ENCODE assay signal across 23 cellular contexts in the genomic region with DNA sequence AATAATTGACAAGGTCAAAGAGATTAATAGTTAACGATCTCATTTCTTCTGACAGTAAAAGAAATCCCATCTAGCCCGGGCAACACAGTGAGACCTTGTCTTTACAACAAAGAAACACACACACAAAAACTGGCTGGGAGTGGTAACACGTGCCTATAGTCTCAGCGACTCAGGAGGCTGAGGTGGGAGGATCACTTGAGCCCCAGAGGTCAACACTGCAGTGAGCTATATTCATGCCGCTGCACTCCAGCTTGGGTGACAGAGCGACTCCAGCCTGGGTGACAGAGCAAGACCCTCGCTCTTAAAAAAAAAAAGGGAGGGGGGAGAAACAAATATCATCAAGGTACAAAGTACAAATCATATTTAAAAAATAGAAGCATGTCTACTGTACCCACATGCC.
"Had no signal": no experiment of that assay in that cellular context is flagged by ENCODE, and none has a peak within 500 bp of the region (broad histone marks: within the 10 kb centered on the region; RNA-seq: fewer than 3 reads in every experiment).

No MANE protein-coding gene starts in this region.

- H3K36me3 ChIP-seq: upper lobe of left lung had no signal

- H3K4me3 ChIP-seq: dorsolateral prefrontal cortex, skin epidermis, upper lobe of left lung had no signal

- H3K27me3 ChIP-seq: dorsolateral prefrontal cortex, upper lobe of left lung had no signal

- H3K9me3 ChIP-seq: upper lobe of left lung had no signal

- H3K27ac ChIP-seq: dorsolateral prefrontal cortex, skin epidermis, upper lobe of left lung had no signal

- DNase-seq: activated CD4-positive, alpha-beta T cell treated with anti-CD3 and anti-CD28 coated beads for 36 hours; activated CD4-positive, alpha-beta T cell treated with anti-CD3 and anti-CD28 coated beads, Interleukin-2, amount 50 U/mL, for 4 hours; activated CD4-positive, CD25-positive, alpha-beta regulatory T cell; activated effector memory CD4-positive, alpha-beta T cell treated with Interleukin-2 at 50 U/mL for 16 hours; activated naive CD4-positive, alpha-beta T cell treated with Interleukin-2 at 50 U/mL for 16 hours; anterior cingulate cortex; dorsolateral prefrontal cortex; effector memory CD4-positive, alpha-beta T cell; left cardiac atrium; mammary epithelial cell; naive B cell; occipital lobe; stimulated activated CD4-positive, alpha-beta T cell treated with anti-CD3 and anti-CD28 coated beads, Interleukin-12 subunit alpha, Interleukin-12 subunit beta, amount 100 ng/mL, for 4 hours; stimulated activated CD4-positive, alpha-beta T cell treated with anti-CD3 and anti-CD28 coated beads, Interleukin-4, amount 100 ng/mL, for 1 hour; stimulated activated naive CD8-positive, alpha-beta T cell treated with anti-CD3 and anti-CD28 coated beads, Interleukin-15, amount 100 ng/mL, for 72 hours; substantia nigra; T-helper 1 cell; upper lobe of left lung had no signal

- ATAC-seq: activated CD4-positive, alpha-beta T cell treated with anti-CD3 and anti-CD28 coated beads for 36 hours; left cardiac atrium; sciatic nerve; stimulated activated naive CD8-positive, alpha-beta T cell treated with anti-CD3 and anti-CD28 coated beads, Interleukin-15, amount 100 ng/mL, for 72 hours had no signal

- FAIRE-seq: colon, frontal cortex, islet of Langerhans had no signal
